ENCODE assay signal across 12 cellular contexts in genomic region chr1:88549536-88549935, GRCh38.
DNase-seq lines count a peak whose midpoint lies in the region; TF ChIP-seq lines count a peak whose summit lies in the region.
"Had no signal": no experiment of that assay in that cellular context is flagged by ENCODE, and none has a peak within 500 bp of the region (broad histone marks: within the 10 kb centered on the region; RNA-seq: fewer than 3 reads in every experiment).

No MANE protein-coding gene starts in this region.

- H3K4me3 ChIP-seq in breast epithelium, result no peak overlapping the region
- H3K4me3 ChIP-seq in transverse colon, result no peak overlapping the region
- no peak overlapping the region for H3K4me3 ChIP-seq in spleen

- TF ChIP-seq POLR2A in breast epithelium (IDR thresholded peaks at IDR 0.05), result no peak
- TF ChIP-seq POLR2A in transverse colon (IDR thresholded peaks at IDR 0.05), result no peak
- no peak for TF ChIP-seq POLR2A in spleen (IDR thresholded peaks at IDR 0.05)

- H3K36me3 ChIP-seq in breast epithelium, result no peaks in the 10 kb centered on the region
- H3K36me3 ChIP-seq in transverse colon, result no peaks in the 10 kb centered on the region
- H3K36me3 ChIP-seq in spleen, result no peaks in the 10 kb centered on the region

- no peak overlapping the region for H3K27ac Mint-ChIP-seq in MCF 10A (ENCODE audit: low read depth, unreplicated experiment)
- H3K27ac Mint-ChIP-seq: activated T-helper 1 cell treated with anti-CD3 and anti-CD28 coated beads, Interleukin-12 subunit alpha, Interleukin-12 subunit beta, Interleukin-2, Interleukin-4 antibody, amounts not matched to agents 30 ng/mL and 10 ng/mL and 1 ng/mL, durations not matched to agents 14 hours and 24 hours and 36 hours; effector memory CD8-positive, alpha-beta T cell; T-helper 1 cell treated with Interleukin-12 subunit alpha and Interleukin-12 subunit beta and Interleukin-4 antibody, amounts not matched to agents 30 μg/mL and 1 μg/mL, for 36 hours had no signal

- TF ChIP-seq CTCF in MCF 10A (IDR thresholded peaks at IDR 0.05; ENCODE audit: unreplicated experiment) (no peak), breast epithelium (IDR thresholded peaks at IDR 0.05) (no peak), transverse colon (IDR thresholded peaks at IDR 0.05) (peak in 3 of 5 experiments; percentile 9 to 18 (median 13)), spleen (IDR thresholded peaks at IDR 0.05 in 8 of 11, conservative IDR thresholded peaks at IDR 0.05 in 3 of 11) (no peak)

- no peak for TF ChIP-seq EP300 in transverse colon (IDR thresholded peaks at IDR 0.05; ENCODE audit: low read depth)

- in situ Hi-C loops in transverse colon (cut with MboI; ENCODE audit: low pct_ligation_motif_present in 1 of 4, low pct_unique_long_range_greater_than_20kb in 1 of 4, low sequenced_read_pairs in 3 of 4), result no loop called here

- intact Hi-C loops in MCF 10A (cut with micrococcal nuclease), result loop anchor here (2.0 kb wide), 1 partner anchor 369 kb away; no protein-coding TSS in a partner anchor
- intact Hi-C loops in breast epithelium (cut with DNase I; ENCODE audit: low total_unique reads), result loop anchor here (2.0 kb wide), 1 partner anchor 45 kb away; no protein-coding TSS in a partner anchor
- intact Hi-C loops in transverse colon (cut with DNase I; ENCODE audit: low total_unique reads), result no loop called here
- intact Hi-C loops in spleen (cut with DNase I; ENCODE audit: low total_unique reads), result no loop called here

- no peaks in the 10 kb centered on the region for H3K4me1 ChIP-seq in breast epithelium
- no peaks in the 10 kb centered on the region for H3K4me1 ChIP-seq in transverse colon
- H3K4me1 ChIP-seq in spleen, result no peaks in the 10 kb centered on the region

- H3K27ac ChIP-seq in breast epithelium, result no peak overlapping the region
- no peak overlapping the region for H3K27ac ChIP-seq in transverse colon
- H3K27ac ChIP-seq in spleen, result no peak overlapping the region

- DNase-seq in MCF 10A (ENCODE audit: unreplicated experiment) (peak; percentile 27), breast epithelium (ENCODE audit: low spot score in 2 of 2) (no peak), RPMI7951 (ENCODE audit: low read depth) (peak; percentile 1), foreskin melanocyte (peak; percentile 18), transverse colon (no peak), HK-2 (ENCODE audit: unreplicated experiment) (no peak), spleen (no peak), activated gamma-delta T cell (lab: John Stamatoyannopoulos, UW) (no peak)
- DNase-seq: effector memory CD8-positive, alpha-beta T cell; NCI-H1092 had no signal

- H3K4me1 Mint-ChIP-seq in MCF 10A (ENCODE audit: insufficient read depth, unreplicated experiment), result no peaks in the 10 kb centered on the region

- CTCF ChIA-PET in MCF 10A (lab: Yijun Ruan, JAX), result interaction anchor here (0.6 to 1.6 kb wide), 5 partner anchors 18 to 1400 kb away, joined by 3 to 4 read pairs (median 3); no protein-coding TSS in a partner anchor

- no peak overlapping the region for H3K4me3 Mint-ChIP-seq in MCF 10A (ENCODE audit: unreplicated experiment)
- H3K4me3 Mint-ChIP-seq: activated T-helper 1 cell treated with anti-CD3 and anti-CD28 coated beads, Interleukin-12 subunit alpha, Interleukin-12 subunit beta, Interleukin-2, Interleukin-4 antibody, amounts not matched to agents 30 ng/mL and 10 ng/mL and 1 ng/mL, durations not matched to agents 14 hours and 24 hours and 36 hours; effector memory CD8-positive, alpha-beta T cell; T-helper 1 cell treated with Interleukin-12 subunit alpha and Interleukin-12 subunit beta and Interleukin-4 antibody, amounts not matched to agents 30 μg/mL and 1 μg/mL, for 36 hours had no signal

- no peaks in the 10 kb centered on the region for H3K36me3 Mint-ChIP-seq in MCF 10A (ENCODE audit: insufficient read depth, unreplicated experiment)

- H3K27me3 Mint-ChIP-seq in MCF 10A (ENCODE audit: insufficient read depth, unreplicated experiment), result no peaks in the 10 kb centered on the region

- BruUV-seq in MCF 10A (replicated peaks; lab: Mats Ljungman, UMichigan), result no TSS peak

- POLR2A ChIA-PET in MCF 10A (lab: Yijun Ruan, JAX), result no interaction called here

- WGBS in transverse colon (ENCODE audit: low coverage in 1 of 2), 2 donors, result 19 to 29% methylated on average over 1 of the region's 1 CpG
- WGBS in spleen, 5 donors, result 43 to 80% (median 64%) methylated on average over 1 of the region's 1 CpG

- no peaks in the 10 kb centered on the region for H3K9me3 ChIP-seq in breast epithelium
- H3K9me3 ChIP-seq in transverse colon, result no peaks in the 10 kb centered on the region
- no peaks in the 10 kb centered on the region for H3K9me3 ChIP-seq in spleen

- peaks cover 4% of the 10 kb centered on the region for H3K9me3 Mint-ChIP-seq in MCF 10A (ENCODE audit: unreplicated experiment)
- H3K9me3 Mint-ChIP-seq: activated T-helper 1 cell treated with anti-CD3 and anti-CD28 coated beads, Interleukin-12 subunit alpha, Interleukin-12 subunit beta, Interleukin-2, Interleukin-4 antibody, amounts not matched to agents 30 ng/mL and 10 ng/mL and 1 ng/mL, durations not matched to agents 14 hours and 24 hours and 36 hours; effector memory CD8-positive, alpha-beta T cell; T-helper 1 cell treated with Interleukin-12 subunit alpha and Interleukin-12 subunit beta and Interleukin-4 antibody, amounts not matched to agents 30 μg/mL and 1 μg/mL, for 36 hours had no signal

- H3K27me3 ChIP-seq in breast epithelium, result no peaks in the 10 kb centered on the region
- H3K27me3 ChIP-seq in transverse colon, result no peaks in the 10 kb centered on the region
- H3K27me3 ChIP-seq in spleen (replicated peaks in 1 of 7), result no peaks in the 10 kb centered on the region

Comparison
In these comparisons a context has a peak if more than half of its experiments do, and no peak if none do; other contexts are left out.
1. DNase-seq: peak in MCF 10A (single experiment), RPMI7951 (single experiment) and foreskin melanocyte (single experiment); none in breast epithelium (0 of 2), transverse colon (single experiment), HK-2 (single experiment), spleen (single experiment) and activated gamma-delta T cell (single experiment).
2. CTCF ChIP-seq: peak in transverse colon (3 of 5); none in MCF 10A (single experiment), breast epithelium (0 of 3) and spleen (0 of 11).
3. intact Hi-C loops: an anchor here in MCF 10A (2.0 kb wide) and breast epithelium (2.0 kb wide); none called in transverse colon and spleen.